13 cellular contexts compared by ENCODE assay signal in the genomic region with DNA sequence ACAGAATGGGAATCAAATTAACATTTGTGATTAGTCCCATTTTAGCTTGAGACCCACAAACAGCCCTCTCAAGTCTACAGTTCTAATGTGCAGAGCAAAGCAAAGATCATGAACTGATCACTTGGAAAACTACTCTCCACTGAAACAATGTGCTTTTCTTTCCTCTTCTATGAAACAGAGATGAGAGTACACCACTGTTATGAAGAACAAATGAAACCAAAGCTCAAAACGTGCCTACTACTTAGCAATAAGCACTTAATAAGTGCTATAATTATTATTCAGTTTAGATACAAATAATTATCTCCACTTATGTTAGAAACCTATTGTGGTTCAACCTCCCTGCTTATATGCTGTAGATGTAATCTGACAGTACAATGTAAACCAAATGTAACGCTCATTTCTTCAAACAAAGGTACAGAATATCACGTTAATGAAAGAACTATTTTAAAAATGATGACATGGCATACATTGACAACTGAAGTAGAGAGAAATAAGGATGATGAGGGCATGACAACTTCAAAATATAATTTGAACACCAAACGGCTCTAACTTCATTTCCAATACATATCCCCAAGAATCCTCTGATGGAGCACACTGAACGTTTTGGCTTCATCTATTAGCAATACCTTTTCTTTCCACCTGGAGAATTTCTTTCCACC. TPM values are rescaled to one million over a fixed set of nuclear protein-coding genes. Genes with fewer than 3 reads are reported as not detected.
A peak's percentile ranks its signal among the peaks of the same experiment; 100 is the strongest.
DNase-seq lines count a peak whose midpoint lies in the region; ATAC-seq and TF ChIP-seq lines count a peak whose summit lies in the region.
"Had no signal": no experiment of that assay in that cellular context is flagged by ENCODE, and none has a peak within 500 bp of the region (broad histone marks: within the 10 kb centered on the region; RNA-seq: fewer than 3 reads in every experiment).

No MANE protein-coding gene starts in this region.

- no peak overlapping the region for H2BK5ac ChIP-seq in IMR-90 (ENCODE audit: low read depth, low read length, poor library complexity, severe bottlenecking)

- no peak overlapping the region for H3K27ac ChIP-seq in CD8-positive, alpha-beta T cell (ENCODE audit: low read depth, low read length)
- H3K27ac ChIP-seq in IMR-90 (ENCODE audit: insufficient read depth, low read length), result no peak overlapping the region
- H3K27ac ChIP-seq in ectodermal cell (ENCODE audit: insufficient read depth, low read depth, low read length, poor library complexity, severe bottlenecking), result no peak overlapping the region

- no peak overlapping the region for H2BK120ac ChIP-seq in IMR-90 (ENCODE audit: low read depth, low read length)

- no peak overlapping the region for H3K56ac ChIP-seq in IMR-90 (ENCODE audit: extremely low read depth, insufficient read depth, low read length)

- H2BK15ac ChIP-seq in IMR-90 (ENCODE audit: low read depth, low read length), result no peak overlapping the region

- no peak overlapping the region for H4K5ac ChIP-seq in IMR-90 (ENCODE audit: low read depth, low read length)

- no peak overlapping the region; the same call in 1 of the 2 replicates for H3K9ac ChIP-seq in IMR-90 (ENCODE audit: low read depth, low read length)

- intact Hi-C loops in CD8-positive, alpha-beta T cell (cut with DNase I, micrococcal nuclease), result loop anchor here (5.0 to 10.0 kb wide), 5 partner anchors 350 to 1925 kb away; partner anchors contain the start of genes N4BP1 (in 1 of the 2), NETO2 (in 1 of the 2) and SIAH1 (in 1 of the 2)
- intact Hi-C loops in IMR-90 (cut with micrococcal nuclease), result no loop called here
- intact Hi-C loops in CD14-positive monocyte (cut with micrococcal nuclease), result loop anchor here in 1 of 2 donors (5.0 kb wide), 1 partner anchor 100 kb away; no protein-coding TSS in a partner anchor

- H3K79me1 ChIP-seq in IMR-90 (ENCODE audit: low read depth in 1 of 2, low read length in 2 of 2), result peaks cover 22 to 60% of the 10 kb centered on the region in 2 experiments

- BruUV-seq in IMR-90 (replicated peaks; lab: Mats Ljungman, UMichigan), result no TSS peak

- H3K27ac Mint-ChIP-seq in CD8-positive, alpha-beta T cell, result peak overlapping the region; percentile 79
- H3K27ac Mint-ChIP-seq in nephron progenitor cell (no peak overlapping the region), CD14-positive monocyte (no peak overlapping the region)
- H3K27ac Mint-ChIP-seq in T-helper 2 cell treated with Interferon-gamma antibody and Interleukin-4, amounts not matched to agents 5 μg/mL and 100 μg/mL, for 36 hours, result no peak overlapping the region

- H2AK5ac ChIP-seq in IMR-90 (ENCODE audit: low read depth, low read length), result no peak overlapping the region

- H4K20me1 ChIP-seq in IMR-90 (ENCODE audit: insufficient read depth, low read length), result peaks cover 55% of the 10 kb centered on the region

- no peak overlapping the region for H2AK9ac ChIP-seq in IMR-90 (replicated peaks; ENCODE audit: low read depth, low read length, poor library complexity)

- no peaks in the 10 kb centered on the region for H3K36me3 ChIP-seq in CD8-positive, alpha-beta T cell (ENCODE audit: insufficient read depth, low read length)
- H3K36me3 ChIP-seq in IMR-90 (ENCODE audit: control insufficient read depth, insufficient read depth, low read length) (0 out of 2 replicates have a peak, but pooled peaks cover 2% of the 10 kb centered on the region), ectodermal cell (ENCODE audit: control insufficient read depth, insufficient read depth, low read length) (no peaks in the 10 kb centered on the region)

- H3K27me3 ChIP-seq in CD8-positive, alpha-beta T cell (ENCODE audit: insufficient read depth, low read length), result no peaks in the 10 kb centered on the region
- H3K27me3 ChIP-seq in IMR-90 (ENCODE audit: control insufficient read depth, insufficient read depth, low read length) (no peaks in the 10 kb centered on the region), ectodermal cell (ENCODE audit: control insufficient read depth, insufficient read depth, low read length, poor library complexity, severe bottlenecking) (no peaks in the 10 kb centered on the region)
- H3K27me3 ChIP-seq: spleen had no signal

- H3K4me2 ChIP-seq in IMR-90 (ENCODE audit: low read depth, low read length), result peak overlapping the region; percentile 85

- H2AFZ ChIP-seq in IMR-90 (replicated peaks; ENCODE audit: low read length, poor library complexity), result no peak overlapping the region

- no peaks in the 10 kb centered on the region for H3K9me3 Mint-ChIP-seq in CD8-positive, alpha-beta T cell
- H3K9me3 Mint-ChIP-seq in nephron progenitor cell (no peaks in the 10 kb centered on the region), CD14-positive monocyte (peaks cover 0 to 2% (median 0%) of the 10 kb centered on the region in 7 donors)
- H3K9me3 Mint-ChIP-seq in T-helper 2 cell treated with Interferon-gamma antibody and Interleukin-4, amounts not matched to agents 5 μg/mL and 100 μg/mL, for 36 hours, result no peaks in the 10 kb centered on the region

- H3K23ac ChIP-seq in IMR-90 (ENCODE audit: low read depth, low read length), result peak overlapping the region; percentile 59

- peaks cover 52% of the 10 kb centered on the region for H3K4me1 Mint-ChIP-seq in CD8-positive, alpha-beta T cell (ENCODE audit: low read depth)
- H3K4me1 Mint-ChIP-seq in nephron progenitor cell, result peaks cover 39% of the 10 kb centered on the region
- peaks cover 34% of the 10 kb centered on the region for H3K4me1 Mint-ChIP-seq in CD14-positive monocyte
- H3K4me1 Mint-ChIP-seq in T-helper 2 cell treated with Interferon-gamma antibody and Interleukin-4, amounts not matched to agents 5 μg/mL and 100 μg/mL, for 36 hours (ENCODE audit: low read depth), result peaks cover 42% of the 10 kb centered on the region

- H2BK20ac ChIP-seq in IMR-90 (ENCODE audit: low read depth, low read length), result no peak overlapping the region

- H3K4me1 ChIP-seq in CD8-positive, alpha-beta T cell (ENCODE audit: insufficient read depth, low read length), result peaks cover 32% of the 10 kb centered on the region
- H3K4me1 ChIP-seq in IMR-90 (ENCODE audit: control insufficient read depth, insufficient read depth, low read length) (peaks cover 8% of the 10 kb centered on the region), ectodermal cell (ENCODE audit: control insufficient read depth, insufficient read depth, low read length) (peaks cover 7% of the 10 kb centered on the region)

- TF ChIP-seq POLR2A in IMR-90 (IDR thresholded peaks at IDR 0.05; ENCODE audit: low read depth, low read length), result no peak

- H4K91ac ChIP-seq in IMR-90 (ENCODE audit: insufficient read depth, low read depth, low read length), result no peak overlapping the region

- POLR2A ChIA-PET in CD8-positive, alpha-beta T cell (lab: Charles Lee), result no interaction called here
- POLR2A ChIA-PET in IMR-90 (lab: Charles Lee; ENCODE audit: unreplicated experiment), result no interaction called here

- DNase-seq in CD8-positive, alpha-beta T cell, result no peak
- DNase-seq in IMR-90, result no peak
- DNase-seq in nephron progenitor cell, result no peak
- no peak for DNase-seq in CD14-positive monocyte (ENCODE audit: low spot score)
- no peak for DNase-seq in T-helper 2 cell treated with Interferon-gamma antibody and Interleukin-4, amounts not matched to agents 5 μg/mL and 100 μg/mL, for 36 hours (ENCODE audit: low spot score)
- DNase-seq in H4 (ENCODE audit: low spot score), result no peak
- DNase-seq: foreskin melanocyte, NCI-H510A, spleen, T-helper 2 cell had no signal

- CTCF ChIA-PET in CD8-positive, alpha-beta T cell (lab: Charles Lee), result interaction anchor here (1.2 to 1.5 kb wide), 2 partner anchors 13 to 351 kb away, joined by 3 to 7 read pairs; no protein-coding TSS in a partner anchor
- CTCF ChIA-PET in IMR-90 (lab: Yijun Ruan, JAX), result interaction anchor here (1.9 kb wide), 1 partner anchor 13 kb away, joined by 9 read pairs; no protein-coding TSS in a partner anchor

- no peak for TF ChIP-seq CTCF in CD8-positive, alpha-beta T cell (IDR thresholded peaks at IDR 0.05)
- TF ChIP-seq CTCF in IMR-90 (conservative IDR thresholded peaks at IDR 0.05; ENCODE audit: low read depth, low read length) (no peak), nephron progenitor cell (IDR thresholded peaks at IDR 0.05) (no peak), CD14-positive monocyte (IDR thresholded peaks at IDR 0.05) (no peak)

- TF ChIP-seq RAD21 in IMR-90 (IDR thresholded peaks at IDR 0.05; ENCODE audit: low read length), result no peak

- ATAC-seq in CD8-positive, alpha-beta T cell, result no peak
- no peak for ATAC-seq in IMR-90 (ENCODE audit: low read depth)
- ATAC-seq in HG03196 (IDR thresholded peaks at IDR 0.05; ENCODE audit: unreplicated experiment), result no peak

- peaks cover 13% of the 10 kb centered on the region for H3K36me3 Mint-ChIP-seq in CD8-positive, alpha-beta T cell
- H3K36me3 Mint-ChIP-seq in nephron progenitor cell (ENCODE audit: low read depth) (peaks cover 5% of the 10 kb centered on the region), CD14-positive monocyte (peaks cover 3% of the 10 kb centered on the region in 2 donors)
- peaks cover 14% of the 10 kb centered on the region for H3K36me3 Mint-ChIP-seq in T-helper 2 cell treated with Interferon-gamma antibody and Interleukin-4, amounts not matched to agents 5 μg/mL and 100 μg/mL, for 36 hours (ENCODE audit: low read depth)

- dilution Hi-C loops in IMR-90 (cut with HindIII; ENCODE audit: low sequenced_read_pairs, unreplicated experiment), result no loop called here

- no peaks in the 10 kb centered on the region for H3K9me3 ChIP-seq in CD8-positive, alpha-beta T cell (ENCODE audit: low read length)
- no peaks in the 10 kb centered on the region for H3K9me3 ChIP-seq in IMR-90 (ENCODE audit: control insufficient read depth, insufficient read depth, low read length)
- no peaks in the 10 kb centered on the region for H3K9me3 ChIP-seq in ectodermal cell (ENCODE audit: control insufficient read depth, low read length)
- H3K9me3 ChIP-seq: spleen had no signal

- in situ Hi-C loops in IMR-90 (cut with MboI; ENCODE audit: low sequenced_read_pairs), result no loop called here

- no peaks in the 10 kb centered on the region for H3K27me3 Mint-ChIP-seq in CD8-positive, alpha-beta T cell (ENCODE audit: low read depth)
- no peaks in the 10 kb centered on the region for H3K27me3 Mint-ChIP-seq in nephron progenitor cell (ENCODE audit: low read depth, poor library complexity)
- H3K27me3 Mint-ChIP-seq in CD14-positive monocyte (ENCODE audit: low read depth in 3 of 3), result no peaks in the 10 kb centered on the region
- no peaks in the 10 kb centered on the region for H3K27me3 Mint-ChIP-seq in T-helper 2 cell treated with Interferon-gamma antibody and Interleukin-4, amounts not matched to agents 5 μg/mL and 100 μg/mL, for 36 hours (ENCODE audit: low read depth)

- no peak overlapping the region for H3K14ac ChIP-seq in IMR-90 (replicated peaks; ENCODE audit: low read depth, low read length)

- H3K4me3 ChIP-seq in CD8-positive, alpha-beta T cell (ENCODE audit: low read depth, low read length), result no peak overlapping the region
- H3K4me3 ChIP-seq in IMR-90 (ENCODE audit: insufficient read depth, low read depth, low read length), result no peak overlapping the region
- peak overlapping the region; percentile 72 for H3K4me3 ChIP-seq in ectodermal cell (ENCODE audit: insufficient read depth, low read depth, low read length)
- H3K4me3 ChIP-seq: lung had no signal

- WGBS in IMR-90 (ENCODE audit: extremely low coverage in 2 of 2, insufficient read length in 1 of 2), 2 experiments, result no CpG with 5 or more reads among the region's 5 CpGs
- 74 to 81% methylated on average over 2 to 5 of the region's 5 CpGs for WGBS in ectodermal cell, 2 experiments

- no peak overlapping the region for H3K4ac ChIP-seq in IMR-90 (ENCODE audit: low read depth, low read length)

- no peak overlapping the region for H4K8ac ChIP-seq in IMR-90 (ENCODE audit: low read depth in 2 of 2, low read length in 2 of 2)

- H3K18ac ChIP-seq in IMR-90 (ENCODE audit: low read depth, low read length), result no peak overlapping the region

- H3K4me3 Mint-ChIP-seq in CD8-positive, alpha-beta T cell, result no peak overlapping the region
- peak overlapping the region; percentile 44 for H3K4me3 Mint-ChIP-seq in nephron progenitor cell
- no peak overlapping the region for H3K4me3 Mint-ChIP-seq in CD14-positive monocyte
- H3K4me3 Mint-ChIP-seq in T-helper 2 cell treated with Interferon-gamma antibody and Interleukin-4, amounts not matched to agents 5 μg/mL and 100 μg/mL, for 36 hours, result no peak overlapping the region

- peaks cover 5% of the 10 kb centered on the region for H3K9me1 ChIP-seq in IMR-90 (ENCODE audit: insufficient read depth, low read length)

RNA-seq across cellular contexts. Expression of gene VPS35, which starts 2.0 kb away (rescaled TPM):
- total RNA-seq in CD8-positive, alpha-beta T cell, result 10 to 100 TPM; 30.1 to 32.1 TPM
- total RNA-seq in IMR-90 (2012; rRNA removed), result 89.4 and 174 TPM in 2 replicates
- 24.2 and 42.3 TPM in 2 replicates for polyA plus RNA-seq in IMR-90 (2012; rRNA removed)
- 5.9 TPM in 2 replicates for polyA plus RNA-seq in IMR-90 (2012; cell fraction: cytosol; rRNA removed)
- polyA plus RNA-seq in IMR-90 (2012; cell fraction: nucleus; rRNA removed; ENCODE audit: low replicate concordance), result 1.8 and 22.6 TPM in 2 replicates
- 51.6 TPM for polyA plus RNA-seq in ectodermal cell (2013, experiment 1 of 4)
- 55.1 TPM for polyA plus RNA-seq in ectodermal cell (2013, experiment 2 of 4)
- 47.9 TPM for polyA plus RNA-seq in ectodermal cell (2013, experiment 3 of 4)
- polyA plus RNA-seq in ectodermal cell (2013, experiment 4 of 4), result 49.2 TPM
- 100 to 1,000 TPM; 113 to 130 TPM for polyA plus RNA-seq in CD14-positive monocyte
- total RNA-seq in H4 (2014; rRNA removed; shearing (Covaris generic)), result 105 and 111 TPM in 2 replicates

RNA-seq across cellular contexts. Expression of gene ORC6, which starts 2.5 kb away (rescaled TPM):
- total RNA-seq in CD8-positive, alpha-beta T cell, result 1 to 10 TPM; 4.7 to 5.7 TPM
- 9.0 and 13.1 TPM in 2 replicates for total RNA-seq in IMR-90 (2012; rRNA removed)
- polyA plus RNA-seq in IMR-90 (2012; rRNA removed), result 14.7 and 15.9 TPM in 2 replicates
- 6.3 and 9.5 TPM in 2 replicates for polyA plus RNA-seq in IMR-90 (2012; cell fraction: cytosol; rRNA removed)
- 6.4 and 13.5 TPM in 2 replicates for polyA plus RNA-seq in IMR-90 (2012; cell fraction: nucleus; rRNA removed; ENCODE audit: low replicate concordance)
- polyA plus RNA-seq in ectodermal cell (2013, experiment 1 of 4), result 88.1 TPM
- polyA plus RNA-seq in ectodermal cell (2013, experiment 2 of 4), result 80.8 TPM
- 71.7 TPM for polyA plus RNA-seq in ectodermal cell (2013, experiment 3 of 4)
- 69.5 TPM for polyA plus RNA-seq in ectodermal cell (2013, experiment 4 of 4)
- polyA plus RNA-seq in CD14-positive monocyte, result under 1 TPM; 0.21 to 0.31 TPM
- total RNA-seq in H4 (2014; rRNA removed; shearing (Covaris generic)), result 41.1 and 44.2 TPM in 2 replicates
